26 cellular contexts compared by ENCODE assay signal in genomic region chr11:129090056-129090455, GRCh38.
DNase-seq lines count a peak whose midpoint lies in the region; TF ChIP-seq lines count a peak whose summit lies in the region.
"Had no signal": no experiment of that assay in that cellular context is flagged by ENCODE, and none has a peak within 500 bp of the region (broad histone marks: within the 10 kb centered on the region; RNA-seq: fewer than 3 reads in every experiment).

No MANE protein-coding gene starts in this region.

- DNase-seq in ELR (ENCODE audit: low read depth) (peak; percentile 3), dedifferentiated amniotic fluid mesenchymal stem cell (ENCODE audit: extremely low spot score) (peak; percentile 37), renal cortical epithelial cell (ENCODE audit: low read depth) (peak; percentile 32), globus pallidus (ENCODE audit: low spot score) (no peak), NCI-H1694 treated with DMSO at 0.1 percent for 48 hours (lab: John Stamatoyannopoulos, UW) (no peak)
- DNase-seq in effector CD4-positive, alpha-beta T cell, result no peak
- DNase-seq in effector memory CD4-positive, alpha-beta T cell, result no peak
- DNase-seq: activated CD4-positive, alpha-beta T cell treated with anti-CD3 and anti-CD28 coated beads, Interleukin-2, amount 50 U/mL, for 1 hour; activated naive CD4-positive, alpha-beta T cell; activated T-cell treated with anti-CD3 and anti-CD28 coated beads, Interleukin-2, amount 50 U/mL, for 4 hours; amniotic stem cell; CD4-positive, CD25-positive, alpha-beta regulatory T cell; central memory CD4-positive, alpha-beta T cell; head of caudate nucleus; NCI-H1092 treated with DMSO at 0.1 percent for 48 hours; NCI-H187 treated with DMSO at 0.1 percent for 48 hours; NCI-H524 treated with DMSO at 0.1 percent for 48 hours; PC-9; psoas muscle; Right ventricle myocardium superior; stimulated activated naive CD8-positive, alpha-beta T cell treated with anti-CD3 and anti-CD28 coated beads, Interleukin-15, Interleukin-2, amounts not matched to agents 100 U/mL and 50 U/mL, for 24 hours; T-helper 9 cell had no signal

- H3K4me1 ChIP-seq in effector memory CD4-positive, alpha-beta T cell (ENCODE audit: control insufficient read depth, insufficient read depth, low read length, poor library complexity, severe bottlenecking), result no peaks in the 10 kb centered on the region
- H3K4me1 ChIP-seq: psoas muscle, vagina had no signal

- H3K4me3 ChIP-seq in effector memory CD4-positive, alpha-beta T cell (ENCODE audit: insufficient read depth, low read depth, low read length, poor library complexity, severe bottlenecking), result no peak overlapping the region
- H3K4me3 ChIP-seq: GM23338, PC-9, psoas muscle, skin epidermis, vagina had no signal

- H3K9me3 ChIP-seq in effector memory CD4-positive, alpha-beta T cell (ENCODE audit: control insufficient read depth, low read length), result no peaks in the 10 kb centered on the region
- H3K9me3 ChIP-seq: psoas muscle, vagina had no signal

- H3K36me3 ChIP-seq in effector memory CD4-positive, alpha-beta T cell (ENCODE audit: control insufficient read depth, insufficient read depth, low read length), result no peaks in the 10 kb centered on the region
- H3K36me3 ChIP-seq: vagina had no signal

- no peak for TF ChIP-seq CTCF in VCaP (conservative IDR thresholded peaks at IDR 0.05)

- H3K27ac ChIP-seq in VCaP, result peak overlapping the region; percentile 24; the same call in 1 of the 2 replicates
- no peak overlapping the region for H3K27ac ChIP-seq in effector memory CD4-positive, alpha-beta T cell (ENCODE audit: insufficient read depth, low read length, poor library complexity, severe bottlenecking)
- H3K27ac ChIP-seq: PC-9, psoas muscle, skin epidermis, vagina had no signal

- no peaks in the 10 kb centered on the region for H3K27me3 ChIP-seq in effector memory CD4-positive, alpha-beta T cell (replicated peaks; ENCODE audit: control insufficient read depth, insufficient read depth, low read length, poor library complexity, severe bottlenecking)
- H3K27me3 ChIP-seq: vagina had no signal

Comparison
In these comparisons a context has a peak if more than half of its experiments do, and no peak if none do; other contexts are left out.
1. DNase-seq: peak in ELR (single experiment), dedifferentiated amniotic fluid mesenchymal stem cell (single experiment) and renal cortical epithelial cell (single experiment); none in globus pallidus (single experiment), effector CD4-positive, alpha-beta T cell (single experiment), effector memory CD4-positive, alpha-beta T cell (0 of 3) and NCI-H1694 treated with DMSO at 0.1 percent for 48 hours (single experiment).